1 cellular context compared by ENCODE assay signal in the genomic region with DNA sequence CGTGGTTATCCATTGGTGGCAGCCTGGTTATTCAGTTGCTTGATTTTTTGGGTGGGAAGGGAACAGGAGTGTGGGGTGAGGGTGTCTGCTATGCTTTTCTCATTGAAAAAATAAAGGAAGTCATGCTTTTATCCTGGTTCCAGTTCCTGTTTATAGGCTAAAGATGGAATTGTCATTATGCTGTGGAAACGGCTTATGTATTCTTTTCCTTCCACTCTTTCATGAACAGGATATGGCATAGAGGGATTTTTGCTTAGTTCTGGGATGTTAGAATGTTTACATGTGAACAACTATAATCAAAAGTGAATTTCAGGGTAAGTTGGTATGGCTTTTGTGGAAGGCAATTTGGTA.
TF ChIP-seq lines count a peak whose summit lies in the region.

No MANE protein-coding gene starts in this region.

TF ChIP-seq in K562, 482 proteins besides CTCF, POLR2A, EP300 and RAD21:
- TF ChIP-seq FOS (IDR thresholded peaks at IDR 0.05; ENCODE audit: extremely low read depth, insufficient read length) (no peak), SPI1 (IDR thresholded peaks at IDR 0.05; ENCODE audit: borderline replicate concordance, low read depth, low read length) (peak; percentile 66; the same call in 1 of the 2 replicates)
